Comparison of ENCODE assay signal across 8 cellular contexts in the genomic region with DNA sequence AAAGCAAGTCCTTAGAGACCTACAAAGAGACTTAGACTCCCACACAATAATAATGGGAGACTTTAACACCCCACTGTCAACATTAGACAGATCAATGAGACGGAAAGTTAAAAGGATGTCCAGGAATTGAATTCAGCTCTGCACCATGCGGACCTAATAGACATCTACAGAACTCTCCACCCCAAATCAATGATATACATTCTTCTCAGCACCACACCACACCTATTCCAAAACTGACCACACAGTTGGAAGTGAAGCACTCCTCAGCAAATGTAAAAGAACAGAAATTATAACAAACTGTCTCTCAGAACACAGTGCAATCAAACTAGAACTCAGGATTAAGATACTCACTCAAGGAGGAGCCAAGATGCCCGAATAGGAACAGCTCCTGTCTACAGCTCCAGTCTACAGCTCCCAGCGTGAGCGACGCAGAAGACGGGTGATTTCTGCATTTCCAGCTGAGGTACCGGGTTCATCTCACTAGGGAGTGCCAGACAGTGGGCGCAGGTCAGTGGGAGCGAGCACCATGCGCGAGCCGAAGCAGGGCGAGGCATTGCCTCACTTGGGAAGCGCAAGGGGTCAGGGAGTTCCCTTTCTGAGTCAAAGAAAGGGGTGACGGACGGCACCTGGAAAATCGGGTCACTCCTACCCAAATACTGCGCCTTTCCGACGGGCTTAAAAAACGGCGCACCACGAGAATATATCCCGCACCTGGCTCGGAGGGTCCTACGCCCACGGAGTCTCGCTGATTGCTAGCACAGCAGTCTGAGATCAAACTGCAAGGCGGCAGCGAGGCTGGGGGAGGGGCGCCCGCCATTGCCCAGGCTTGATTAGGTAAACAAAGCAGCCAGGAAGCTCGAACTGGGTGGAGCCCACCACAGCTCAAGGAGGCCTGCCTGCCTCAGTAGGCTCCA.
A peak's percentile ranks its signal among the peaks of the same experiment; 100 is the strongest.
DNase-seq lines count a peak whose midpoint lies in the region; ATAC-seq, FAIRE-seq and TF ChIP-seq lines count a peak whose summit lies in the region.
"Not testable (repeated sequence)": the region's sequence is repeated elsewhere in the genome, so short reads cannot be mapped to it uniquely, and the experiment has no call there.

No MANE protein-coding gene starts in this region.

- not testable (repeated sequence) for TF ChIP-seq RAD21 in HepG2 (CRISPR knock-in tag; IDR thresholded peaks at IDR 0.05)

- H3K9ac ChIP-seq in HepG2 (ENCODE audit: insufficient read depth, low read depth, low read length); parathyroid adenoma: not testable (repeated sequence)

- TF ChIP-seq POLR2A in HepG2 (IDR thresholded peaks at IDR 0.05; ENCODE audit: insufficient read depth in 1 of 2, low read depth in 2 of 2, low read length in 2 of 2); upper lobe of left lung (IDR thresholded peaks at IDR 0.05): not testable (repeated sequence)

- CTCF ChIA-PET in activated B cell treated with CpG ODN at 0.5 μM for 24 hours (lab: Charles Lee); HepG2 (lab: Yijun Ruan, JAX; ENCODE audit: low intra/inter-chr PET ratio, low total read pairs): not testable (repeated sequence)

- POLR2A ChIA-PET in activated B cell treated with CpG ODN at 0.5 μM for 24 hours (lab: Charles Lee); HepG2 (lab: Yijun Ruan, JAX): not testable (repeated sequence)
- POLR2A ChIA-PET in activated naive CD8-positive, alpha-beta T cell treated with anti-CD3 and anti-CD28 coated beads, Interleukin-2, amount 10 ng/mL, durations not matched to agents 7 days and 5 days (lab: Charles Lee) = interaction anchor here (1.3 kb wide), 1 partner anchor 103 kb away, joined by 3 read pairs; the partner anchor contains the start of gene ZNF792

- not testable (repeated sequence) for H3K36me3 ChIP-seq in esophagus (ENCODE audit: control insufficient read depth in 2 of 2, insufficient read depth in 2 of 2, low read length in 1 of 2); HepG2 (replicated peaks in 1 of 2; ENCODE audit: control insufficient read depth in 1 of 2, insufficient read depth in 2 of 2, low read length in 2 of 2); parathyroid adenoma (ENCODE audit: control insufficient read depth, insufficient read depth, low read length); upper lobe of left lung

- peaks cover 15% of the 10 kb centered on the region for H3K36me3 Mint-ChIP-seq in activated B cell treated with CpG ODN at 0.5 μM for 24 hours (ENCODE audit: low read depth)
- peaks cover 17% of the 10 kb centered on the region for H3K36me3 Mint-ChIP-seq in activated naive CD8-positive, alpha-beta T cell treated with anti-CD3 and anti-CD28 coated beads, Interleukin-2, amount 10 ng/mL, durations not matched to agents 7 days and 5 days

- H3K79me2 ChIP-seq in HepG2 (ENCODE audit: insufficient read depth, low read length); parathyroid adenoma: not testable (repeated sequence)

- H3K9me3 Mint-ChIP-seq in activated B cell treated with CpG ODN at 0.5 μM for 24 hours; activated naive CD8-positive, alpha-beta T cell treated with anti-CD3 and anti-CD28 coated beads, Interleukin-2, amount 10 ng/mL, durations not matched to agents 7 days and 5 days: not testable (repeated sequence)

- H3K27ac Mint-ChIP-seq in activated B cell treated with CpG ODN at 0.5 μM for 24 hours = peak overlapping the region; percentile 77
- peak overlapping the region; percentile 87 for H3K27ac Mint-ChIP-seq in activated naive CD8-positive, alpha-beta T cell treated with anti-CD3 and anti-CD28 coated beads, Interleukin-2, amount 10 ng/mL, durations not matched to agents 7 days and 5 days

- H3K4me1 Mint-ChIP-seq in activated B cell treated with CpG ODN at 0.5 μM for 24 hours = peaks cover 32% of the 10 kb centered on the region
- peaks cover 16% of the 10 kb centered on the region for H3K4me1 Mint-ChIP-seq in activated naive CD8-positive, alpha-beta T cell treated with anti-CD3 and anti-CD28 coated beads, Interleukin-2, amount 10 ng/mL, durations not matched to agents 7 days and 5 days

- intact Hi-C loops in activated B cell treated with CpG ODN at 0.5 μM for 24 hours (cut with micrococcal nuclease); HepG2 (cut with micrococcal nuclease; ENCODE audit: unreplicated experiment): not testable (repeated sequence)

- peak overlapping the region; percentile 37 to 50 for H3K4me3 ChIP-seq in esophagus (ENCODE audit: low read depth in 1 of 2, low read length in 2 of 2)
- H3K4me3 ChIP-seq in HepG2 (replicated peaks in 1 of 3; ENCODE audit: insufficient read depth in 1 of 3, low read depth in 2 of 3, low read length in 3 of 3) = peak overlapping the region in 1 of 3 experiments; percentile 22; a peak in 2 of 6 replicates
- not testable (repeated sequence) for H3K4me3 ChIP-seq in parathyroid adenoma (ENCODE audit: low read depth, low read length)
- peak overlapping the region in 3 of 4 donors; percentile 43 to 57 (median 49) for H3K4me3 ChIP-seq in upper lobe of left lung

- DNase-seq in ELF-1 (ENCODE audit: low read depth, low spot score) (peak; percentile 24), NCI-H345 (lab: John Stamatoyannopoulos, UW) (peak; percentile 23), activated B cell treated with CpG ODN at 0.5 μM for 24 hours (peak; percentile 18)
- DNase-seq in activated naive CD8-positive, alpha-beta T cell treated with anti-CD3 and anti-CD28 coated beads, Interleukin-2, amount 10 ng/mL, durations not matched to agents 7 days and 5 days = peak; percentile 50
- DNase-seq in HepG2 (ENCODE audit: low spot score); upper lobe of left lung: not testable (repeated sequence)

- not testable (repeated sequence) for ATAC-seq in activated B cell treated with CpG ODN at 0.5 μM for 24 hours (ENCODE audit: low read depth); HepG2; upper lobe of left lung (ENCODE audit: low FRiP score in 2 of 2)
- peak; percentile 26 for ATAC-seq in activated naive CD8-positive, alpha-beta T cell treated with anti-CD3 and anti-CD28 coated beads, Interleukin-2, amount 10 ng/mL, durations not matched to agents 7 days and 5 days (ENCODE audit: low read depth)

- peak overlapping the region; percentile 27; the same call in 1 of the 2 replicates for H3K4me2 ChIP-seq in HepG2 (ENCODE audit: low read depth, low read length)
- not testable (repeated sequence) for H3K4me2 ChIP-seq in parathyroid adenoma (ENCODE audit: low read length)

- peak overlapping the region in 1 of 2 donors; percentile 10 for H3K27ac ChIP-seq in esophagus (ENCODE audit: low read depth in 2 of 2, low read length in 1 of 2)
- H3K27ac ChIP-seq in HepG2 (ENCODE audit: extremely low read length, insufficient read depth, low read length); parathyroid adenoma: not testable (repeated sequence)
- H3K27ac ChIP-seq in upper lobe of left lung = peak overlapping the region in 3 of 4 donors; percentile 42 to 76 (median 67)

- H4K20me1 ChIP-seq in HepG2 (ENCODE audit: insufficient read depth, low read length) = not testable (repeated sequence)

- peak overlapping the region; percentile 90 for H3K4me3 Mint-ChIP-seq in activated B cell treated with CpG ODN at 0.5 μM for 24 hours
- peak overlapping the region; percentile 98 for H3K4me3 Mint-ChIP-seq in activated naive CD8-positive, alpha-beta T cell treated with anti-CD3 and anti-CD28 coated beads, Interleukin-2, amount 10 ng/mL, durations not matched to agents 7 days and 5 days

- in situ Hi-C loops in HepG2 (cut with HindIII; ENCODE audit: extremely low pct_ligation_motif_present, low pct_unique_long_range_greater_than_20kb) = not testable (repeated sequence)

- 6 to 7% methylated on average over 29 to 30 of the region's 34 CpGs for WGBS in esophagus, 2 donors
- WGBS in HepG2 (ENCODE audit: low lambda C conversion rate) = 8% methylated on average over 6 of the region's 34 CpGs
- 5 to 12% methylated on average over 8 to 21 of the region's 34 CpGs for WGBS in upper lobe of left lung, 2 donors

- not testable (repeated sequence) for FAIRE-seq in HepG2 (lab: Jason Lieb, UNC)

- TF ChIP-seq CTCF in activated B cell treated with CpG ODN at 0.5 μM for 24 hours (IDR thresholded peaks at IDR 0.05); HepG2 (CRISPR knock-in tag; IDR thresholded peaks at IDR 0.05); parathyroid adenoma (IDR thresholded peaks at IDR 0.05); upper lobe of left lung (IDR thresholded peaks at IDR 0.05): not testable (repeated sequence)

- not testable (repeated sequence) for H3K9me3 ChIP-seq in esophagus (ENCODE audit: control insufficient read depth in 2 of 2, insufficient read depth in 1 of 2, low read depth in 1 of 2, low read length in 1 of 2); HepG2 (ENCODE audit: low read length); parathyroid adenoma (ENCODE audit: control insufficient read depth, low read length); upper lobe of left lung

- not testable (repeated sequence) for H2AFZ ChIP-seq in HepG2 (ENCODE audit: low read length)
- peak overlapping the region; percentile 42 for H2AFZ ChIP-seq in parathyroid adenoma

- not testable (repeated sequence) for H3K27me3 ChIP-seq in esophagus (ENCODE audit: control insufficient read depth in 1 of 2, insufficient read depth in 2 of 2, low read length in 2 of 2); HepG2 (ENCODE audit: control insufficient read depth in 1 of 2, insufficient read depth in 2 of 2, low read length in 2 of 2); parathyroid adenoma (ENCODE audit: control insufficient read depth, insufficient read depth, low read length); upper lobe of left lung

- not testable (repeated sequence) for H3K4me1 ChIP-seq in esophagus (ENCODE audit: control insufficient read depth in 2 of 2, insufficient read depth in 2 of 2, low read length in 1 of 2); HepG2 (ENCODE audit: insufficient read depth, low read length); parathyroid adenoma; upper lobe of left lung

- not testable (repeated sequence) for H3K27me3 Mint-ChIP-seq in activated B cell treated with CpG ODN at 0.5 μM for 24 hours; activated naive CD8-positive, alpha-beta T cell treated with anti-CD3 and anti-CD28 coated beads, Interleukin-2, amount 10 ng/mL, durations not matched to agents 7 days and 5 days

- not testable (repeated sequence) for TF ChIP-seq EP300 in HepG2 (IDR thresholded peaks at IDR 0.05; ENCODE audit: low read depth in 2 of 2, low read length in 2 of 2); HepG2 (CRISPR knock-in tag; IDR thresholded peaks at IDR 0.05; ENCODE audit: borderline replicate concordance); upper lobe of left lung (IDR thresholded peaks at IDR 0.05)

- not testable (repeated sequence) for BruUV-seq in HepG2 (replicated peaks; lab: Mats Ljungman, UMichigan)
